Comparison of ENCODE assay signal across 20 cellular contexts in the genomic region with DNA sequence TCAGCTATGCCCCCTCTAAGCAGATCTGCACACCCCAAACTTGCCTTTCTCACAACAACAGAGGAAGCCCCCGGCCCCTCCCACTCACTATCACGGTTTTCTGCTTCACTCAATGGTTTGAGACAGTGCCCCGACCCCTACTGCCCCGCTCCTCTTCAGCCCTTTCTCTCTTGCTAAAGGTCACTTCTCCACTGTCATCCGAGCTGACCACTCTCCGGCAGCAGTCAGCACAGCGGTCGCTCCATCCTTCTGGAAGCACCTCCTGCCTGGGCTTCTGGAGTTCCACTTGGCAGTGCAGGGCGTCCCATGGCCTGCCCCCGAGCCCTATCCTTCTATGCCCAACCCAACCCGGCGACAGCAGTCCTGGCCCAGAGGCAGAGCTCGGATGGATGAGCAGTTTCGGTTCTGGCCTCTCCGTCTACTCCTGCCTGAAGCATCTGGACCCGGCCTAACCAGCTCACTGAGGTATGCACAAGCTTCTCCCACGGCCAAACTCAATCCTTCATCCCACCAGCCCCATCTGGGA. TPM values are rescaled to one million over a fixed set of nuclear protein-coding genes. Genes with fewer than 3 reads are reported as not detected.
DNase-seq lines count a peak whose midpoint lies in the region; ATAC-seq and TF ChIP-seq lines count a peak whose summit lies in the region.
"Had no signal": no experiment of that assay in that cellular context is flagged by ENCODE, and none has a peak within 500 bp of the region (broad histone marks: within the 10 kb centered on the region; RNA-seq: fewer than 3 reads in every experiment).

No MANE protein-coding gene starts in this region.

- peaks cover 15% of the 10 kb centered on the region for H3K36me3 Mint-ChIP-seq in activated CD4-positive, alpha-beta T cell treated with anti-CD3 and anti-CD28 coated beads for 36 hours (ENCODE audit: low read depth)
- H3K36me3 Mint-ChIP-seq in glutamatergic neuron (ENCODE audit: unreplicated experiment), result no peaks in the 10 kb centered on the region
- H3K36me3 Mint-ChIP-seq in stimulated activated memory B cell treated with anti-CD40 and anti-IgM and Interleukin-4, amounts not matched to agents 10 μg/mL and 1 μg/mL and 100 μg/mL, for 72 hours, result peaks cover 79% of the 10 kb centered on the region

- H3K4me1 Mint-ChIP-seq in activated CD4-positive, alpha-beta T cell treated with anti-CD3 and anti-CD28 coated beads for 36 hours, result peaks cover 31% of the 10 kb centered on the region
- no peaks in the 10 kb centered on the region for H3K4me1 Mint-ChIP-seq in glutamatergic neuron (ENCODE audit: low read depth, unreplicated experiment)
- peaks cover 56% of the 10 kb centered on the region for H3K4me1 Mint-ChIP-seq in stimulated activated memory B cell treated with anti-CD40 and anti-IgM and Interleukin-4, amounts not matched to agents 10 μg/mL and 1 μg/mL and 100 μg/mL, for 72 hours

- TF ChIP-seq CTCF in RWPE1 (conservative IDR thresholded peaks at IDR 0.05; ENCODE audit: low read depth), result no peak
- no peak for TF ChIP-seq CTCF in glutamatergic neuron (IDR thresholded peaks at IDR 0.05; ENCODE audit: partially characterized antibody, unreplicated experiment)

- H3K27ac Mint-ChIP-seq in activated CD4-positive, alpha-beta T cell treated with anti-CD3 and anti-CD28 coated beads for 36 hours, result peak overlapping the region; percentile 35
- H3K27ac Mint-ChIP-seq in glutamatergic neuron (ENCODE audit: unreplicated experiment), result no peak overlapping the region
- H3K27ac Mint-ChIP-seq in stimulated activated memory B cell treated with anti-CD40 and anti-IgM and Interleukin-4, amounts not matched to agents 10 μg/mL and 1 μg/mL and 100 μg/mL, for 72 hours, result peak overlapping the region; percentile 96
- H3K27ac Mint-ChIP-seq: activated CD8-positive, alpha-beta T cell treated with anti-CD3 and anti-CD28 coated beads for 36 hours had no signal

- DNase-seq in activated CD4-positive, alpha-beta T cell treated with anti-CD3 and anti-CD28 coated beads for 36 hours, result no peak
- no peak for DNase-seq in activated CD4-positive, alpha-beta T cell treated with anti-CD3 and anti-CD28 coated beads for 1 hour
- DNase-seq in RWPE1 (ENCODE audit: low spot score) (no peak), glutamatergic neuron (peak; percentile 7), HCEC 1CT (no peak)
- DNase-seq: 8988T; activated CD8-positive, alpha-beta T cell treated with anti-CD3 and anti-CD28 coated beads for 36 hours; activated T-cell treated with anti-CD3 and anti-CD28 coated beads, Interleukin-2, amount 50 U/mL, for 48 hours; DMS53; heart right ventricle; MG63; NCI-H1436 treated with DMSO at 0.1 percent for 48 hours; small intestine; stimulated activated CD4-positive, alpha-beta T cell treated with anti-CD3 and anti-CD28 coated beads, Interleukin-4, amount 100 ng/mL, for 24 hours had no signal

- no peak overlapping the region for H3K4me3 Mint-ChIP-seq in activated CD4-positive, alpha-beta T cell treated with anti-CD3 and anti-CD28 coated beads for 36 hours
- no peak overlapping the region for H3K4me3 Mint-ChIP-seq in glutamatergic neuron (ENCODE audit: unreplicated experiment)
- H3K4me3 Mint-ChIP-seq in stimulated activated memory B cell treated with anti-CD40 and anti-IgM and Interleukin-4, amounts not matched to agents 10 μg/mL and 1 μg/mL and 100 μg/mL, for 72 hours, result peak overlapping the region; percentile 87

- no peaks in the 10 kb centered on the region for H3K9me3 Mint-ChIP-seq in activated CD4-positive, alpha-beta T cell treated with anti-CD3 and anti-CD28 coated beads for 36 hours (ENCODE audit: low read depth)
- H3K9me3 Mint-ChIP-seq in glutamatergic neuron (ENCODE audit: unreplicated experiment), result peaks cover 5% of the 10 kb centered on the region
- no peaks in the 10 kb centered on the region for H3K9me3 Mint-ChIP-seq in stimulated activated memory B cell treated with anti-CD40 and anti-IgM and Interleukin-4, amounts not matched to agents 10 μg/mL and 1 μg/mL and 100 μg/mL, for 72 hours
- H3K9me3 Mint-ChIP-seq: activated CD8-positive, alpha-beta T cell treated with anti-CD3 and anti-CD28 coated beads for 36 hours had no signal

- H3K27me3 Mint-ChIP-seq in activated CD4-positive, alpha-beta T cell treated with anti-CD3 and anti-CD28 coated beads for 36 hours, result no peaks in the 10 kb centered on the region
- H3K27me3 Mint-ChIP-seq in glutamatergic neuron (ENCODE audit: unreplicated experiment), result peaks cover 15% of the 10 kb centered on the region
- H3K27me3 Mint-ChIP-seq in stimulated activated memory B cell treated with anti-CD40 and anti-IgM and Interleukin-4, amounts not matched to agents 10 μg/mL and 1 μg/mL and 100 μg/mL, for 72 hours, result no peaks in the 10 kb centered on the region
- H3K27me3 Mint-ChIP-seq: activated CD8-positive, alpha-beta T cell treated with anti-CD3 and anti-CD28 coated beads for 36 hours had no signal

- H3K27ac ChIP-seq in RWPE1, result peak overlapping the region; percentile 76
- H3K27ac ChIP-seq: C4-2B, suprapubic skin had no signal

- CTCF ChIA-PET in activated CD4-positive, alpha-beta T cell treated with anti-CD3 and anti-CD28 coated beads for 36 hours (lab: Charles Lee), result interaction anchor here (0.7 kb wide), 1 partner anchor 71 kb away, joined by 3 read pairs; no protein-coding TSS in a partner anchor
- CTCF ChIA-PET in RWPE1 (lab: Yijun Ruan, JAX), result no interaction called here

- intact Hi-C loops in activated CD4-positive, alpha-beta T cell treated with anti-CD3 and anti-CD28 coated beads for 36 hours (cut with DNase I, micrococcal nuclease), result no loop called here

- POLR2A ChIA-PET in activated CD4-positive, alpha-beta T cell treated with anti-CD3 and anti-CD28 coated beads for 36 hours (lab: Charles Lee), result interaction anchor here (1.0 kb wide), 1 partner anchor 20 kb away, joined by 3 read pairs; no protein-coding TSS in a partner anchor
- POLR2A ChIA-PET in RWPE1 (lab: Yijun Ruan, JAX; ENCODE audit: low non-redundant PET), result no interaction called here

- ATAC-seq in activated CD4-positive, alpha-beta T cell treated with anti-CD3 and anti-CD28 coated beads for 36 hours, result no peak
- ATAC-seq in stimulated activated memory B cell treated with anti-CD40 and anti-IgM and Interleukin-4, amounts not matched to agents 10 μg/mL and 1 μg/mL and 100 μg/mL, for 72 hours, result no peak
- no peak for ATAC-seq in activated CD4-positive, CD25-positive, alpha-beta regulatory T cell treated with anti-CD3 and anti-CD28 coated beads, Interleukin-2, amount 50 U/mL, for 24 hours
- no peak for ATAC-seq in GM18909 (IDR thresholded peaks at IDR 0.05; ENCODE audit: poor library complexity, unreplicated experiment)
- ATAC-seq: activated CD8-positive, alpha-beta T cell treated with anti-CD3 and anti-CD28 coated beads for 36 hours; heart right ventricle had no signal

RNA-seq across cellular contexts. Expression of gene CTSZ, which starts 4.1 kb away (rescaled TPM):
- total RNA-seq in activated CD4-positive, alpha-beta T cell treated with anti-CD3 and anti-CD28 coated beads for 36 hours, result 10 to 100 TPM; 26.6 to 29.4 TPM
- total RNA-seq in glutamatergic neuron (ENCODE audit: unreplicated experiment), result 13.1 TPM

RNA-seq across cellular contexts. Expression of gene TUBB1, which starts 16.3 kb away (rescaled TPM):
- not detected for total RNA-seq in activated CD4-positive, alpha-beta T cell treated with anti-CD3 and anti-CD28 coated beads for 36 hours
- not detected for total RNA-seq in glutamatergic neuron (ENCODE audit: unreplicated experiment)
- total RNA-seq: activated CD8-positive, alpha-beta T cell treated with anti-CD3 and anti-CD28 coated beads for 36 hours; myocyte had no signal

RNA-seq across cellular contexts. Expression of gene NELFCD, which starts 21.9 kb away (rescaled TPM):
- 100 to 1,000 TPM; 111 to 121 TPM for total RNA-seq in activated CD4-positive, alpha-beta T cell treated with anti-CD3 and anti-CD28 coated beads for 36 hours
- total RNA-seq in glutamatergic neuron (ENCODE audit: unreplicated experiment), result 112 TPM

RNA-seq across cellular contexts. Expression of gene ATP5F1E, which starts 29.2 kb away (rescaled TPM):
- total RNA-seq in activated CD4-positive, alpha-beta T cell treated with anti-CD3 and anti-CD28 coated beads for 36 hours, result 10 to 100 TPM; 63.5 to 76.1 TPM
- total RNA-seq in glutamatergic neuron (ENCODE audit: unreplicated experiment), result 53.5 TPM

RNA-seq across cellular contexts. Expression of gene PRELID3B, which starts 39.6 kb away (rescaled TPM):
- 100 to 1,000 TPM; 148 to 196 TPM for total RNA-seq in activated CD4-positive, alpha-beta T cell treated with anti-CD3 and anti-CD28 coated beads for 36 hours
- total RNA-seq in glutamatergic neuron (ENCODE audit: unreplicated experiment), result 65.5 TPM
